In the genomic region with DNA sequence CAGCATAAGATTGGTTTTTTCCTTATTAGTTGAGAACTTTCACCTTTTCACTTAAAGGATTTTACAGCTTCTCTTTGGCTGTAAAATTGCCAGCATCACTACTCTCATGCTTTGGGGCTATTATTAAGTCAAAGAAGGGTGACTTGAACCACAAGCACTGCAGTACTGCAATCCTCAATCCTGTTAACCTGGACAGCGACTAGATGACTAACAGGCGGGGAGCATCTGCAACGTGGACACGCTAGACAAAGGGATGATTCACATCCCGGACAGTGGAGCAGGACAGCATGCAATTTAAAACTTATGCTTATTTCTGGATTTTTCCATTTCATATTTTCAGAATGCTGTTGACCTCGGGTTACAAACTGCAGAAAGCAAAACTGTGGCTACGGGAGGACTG, we compare ENCODE assay signal across 1 cellular context.
TF ChIP-seq lines count a peak whose summit lies in the region.

No MANE protein-coding gene starts in this region.

TF ChIP-seq in SK-N-SH treated with all-trans-retinoic acid at 6 μM for 48 hours, 23 proteins besides CTCF, POLR2A, EP300 and RAD21 (continued from another document):
- TF ChIP-seq, protein P1, sequence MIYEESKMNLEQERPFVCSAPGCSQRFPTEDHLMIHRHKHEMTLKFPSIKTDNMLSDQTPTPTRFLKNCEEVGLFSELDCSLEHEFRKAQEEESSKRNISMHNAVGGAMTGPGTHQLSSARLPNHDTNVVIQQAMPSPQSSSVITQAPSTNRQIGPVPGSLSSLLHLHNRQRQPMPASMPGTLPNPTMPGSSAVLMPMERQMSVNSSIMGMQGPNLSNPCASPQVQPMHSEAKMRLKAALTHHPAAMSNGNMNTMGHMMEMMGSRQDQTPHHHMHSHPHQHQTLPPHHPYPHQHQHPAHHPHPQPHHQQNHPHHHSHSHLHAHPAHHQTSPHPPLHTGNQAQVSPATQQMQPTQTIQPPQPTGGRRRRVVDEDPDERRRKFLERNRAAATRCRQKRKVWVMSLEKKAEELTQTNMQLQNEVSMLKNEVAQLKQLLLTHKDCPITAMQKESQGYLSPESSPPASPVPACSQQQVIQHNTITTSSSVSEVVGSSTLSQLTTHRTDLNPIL (CRISPR knock-in tag; IDR thresholded peaks at IDR 0.05; ENCODE audit: low read depth): no peak
